In genomic region chr3:191356586-191357439, GRCh38 we compare ENCODE assay signal across 10 cellular contexts. TPM values are rescaled to one million over a fixed set of nuclear protein-coding genes. Genes with fewer than 3 reads are reported as not detected.
DNase-seq lines count a peak whose midpoint lies in the region; ATAC-seq and TF ChIP-seq lines count a peak whose summit lies in the region.
"Had no signal": no experiment of that assay in that cellular context is flagged by ENCODE, and none has a peak within 500 bp of the region (broad histone marks: within the 10 kb centered on the region; RNA-seq: fewer than 3 reads in every experiment).

No MANE protein-coding gene starts in this region.

- H3K36me3 Mint-ChIP-seq in GM23338 (ENCODE audit: low read depth) (peaks cover 22% of the 10 kb centered on the region), activated B cell treated with CpG ODN at 0.5 μM for 24 hours (ENCODE audit: low read depth) (peaks cover 52% of the 10 kb centered on the region)

- intact Hi-C loops in activated B cell treated with CpG ODN at 0.5 μM for 24 hours (cut with micrococcal nuclease) (no loop called here), left ventricle myocardium superior (cut with micrococcal nuclease) (no loop called here)

- H3K9me3 Mint-ChIP-seq in GM23338: no peaks in the 10 kb centered on the region
- no peaks in the 10 kb centered on the region for H3K9me3 Mint-ChIP-seq in activated B cell treated with CpG ODN at 0.5 μM for 24 hours

- H3K27ac Mint-ChIP-seq in GM23338 (peak overlapping the region; percentile 88), activated B cell treated with CpG ODN at 0.5 μM for 24 hours (peak overlapping the region; percentile 84)
- H3K27ac Mint-ChIP-seq: activated CD8-positive, alpha-beta T cell treated with anti-CD3 and anti-CD28 coated beads, Interleukin-2, amount 10 ng/mL, durations not matched to agents 7 days and 5 days had no signal

- no peaks in the 10 kb centered on the region for H3F3A ChIP-seq in GM23338 (replicated peaks; ENCODE audit: low read depth)

- no peak overlapping the region for H2AFZ ChIP-seq in GM23338

- TF ChIP-seq CTCF in GM23338 (conservative IDR thresholded peaks at IDR 0.05; ENCODE audit: low read depth in 2 of 2) (no peak), activated B cell treated with CpG ODN at 0.5 μM for 24 hours (IDR thresholded peaks at IDR 0.05) (no peak)

- H3K4me3 Mint-ChIP-seq in GM23338: no peak overlapping the region
- no peak overlapping the region for H3K4me3 Mint-ChIP-seq in activated B cell treated with CpG ODN at 0.5 μM for 24 hours
- H3K4me3 Mint-ChIP-seq: activated CD8-positive, alpha-beta T cell treated with anti-CD3 and anti-CD28 coated beads, Interleukin-2, amount 10 ng/mL, durations not matched to agents 7 days and 5 days had no signal

- POLR2A ChIA-PET in activated B cell treated with CpG ODN at 0.5 μM for 24 hours (lab: Charles Lee): no interaction called here

- no peaks in the 10 kb centered on the region; the same call in 1 of the 2 replicates for H3K36me3 ChIP-seq in GM23338 (ENCODE audit: insufficient read depth)

- H3K4me2 ChIP-seq in GM23338: 0 out of 2 replicates have a peak overlapping the region, but pooled peaks have one; percentile 25

- H3K27me3 ChIP-seq in GM23338 (ENCODE audit: insufficient read depth): no peaks in the 10 kb centered on the region

- H3K4me3 ChIP-seq in GM23338 (no peak overlapping the region), skin epidermis (no peak overlapping the region)

- no peaks in the 10 kb centered on the region for H4K20me1 ChIP-seq in GM23338 (replicated peaks; ENCODE audit: insufficient read depth)

- H3K4me1 ChIP-seq in GM23338 (ENCODE audit: insufficient read depth): peaks cover 36% of the 10 kb centered on the region

- CTCF ChIA-PET in activated B cell treated with CpG ODN at 0.5 μM for 24 hours (lab: Charles Lee): interaction anchor here (2.2 to 2.4 kb wide), 2 partner anchors 112 kb away, joined by 10 read pairs; no protein-coding TSS in a partner anchor

- ATAC-seq in GM23338 (peak; percentile 23; the same call in 2 of the 3 replicates), activated B cell treated with CpG ODN at 0.5 μM for 24 hours (ENCODE audit: low read depth) (no peak), left ventricle myocardium superior (peak; percentile 86), GM21447 (IDR thresholded peaks at IDR 0.05; ENCODE audit: unreplicated experiment) (no peak)
- ATAC-seq: activated CD8-positive, alpha-beta T cell treated with anti-CD3 and anti-CD28 coated beads, Interleukin-2, amount 10 ng/mL, durations not matched to agents 7 days and 5 days had no signal

- H3K4me1 Mint-ChIP-seq in GM23338: peaks cover 51% of the 10 kb centered on the region
- peaks cover 57% of the 10 kb centered on the region for H3K4me1 Mint-ChIP-seq in activated B cell treated with CpG ODN at 0.5 μM for 24 hours

- DNase-seq in GM23338 (ENCODE audit: low spot score) (peak; percentile 29), activated B cell treated with CpG ODN at 0.5 μM for 24 hours (no peak), left ventricle myocardium superior (peak; percentile 43), T-helper 9 cell (no peak), cerebellar nuclear complex (lab: John Stamatoyannopoulos, UW) (no peak)
- DNase-seq in effector CD8-positive, alpha-beta T cell (lab: John Stamatoyannopoulos, UW): no peak
- DNase-seq: activated CD8-positive, alpha-beta T cell treated with anti-CD3 and anti-CD28 coated beads, Interleukin-2, amount 10 ng/mL, durations not matched to agents 7 days and 5 days; NCI-H2107 had no signal

- H3K27me3 Mint-ChIP-seq in GM23338 (ENCODE audit: insufficient read depth, low read depth, poor library complexity) (no peaks in the 10 kb centered on the region), activated B cell treated with CpG ODN at 0.5 μM for 24 hours (no peaks in the 10 kb centered on the region)

- no peaks in the 10 kb centered on the region for H3K9me2 ChIP-seq in GM23338 (ENCODE audit: insufficient read depth)

- peaks cover 4% of the 10 kb centered on the region; the same call in 1 of the 2 replicates for H3K79me2 ChIP-seq in GM23338 (replicated peaks; ENCODE audit: insufficient read depth)

- H3K27ac ChIP-seq in GM23338 (ENCODE audit: low read depth): peak overlapping the region; percentile 35; the same call in 1 of the 2 replicates
- H3K27ac ChIP-seq in skin epidermis: peak overlapping the region in 13 of 21 experiments; percentile 8 to 53 (median 30)

TF ChIP-seq in GM23338, 12 proteins besides CTCF, POLR2A, EP300 and RAD21 (continues in another document):
- TF ChIP-seq CREB1 (CRISPR knock-in tag; IDR thresholded peaks at IDR 0.05; ENCODE audit: low read depth): no peak
- no peak for TF ChIP-seq ZNF114 (CRISPR knock-in tag; IDR thresholded peaks at IDR 0.05)
- no peak for TF ChIP-seq ZNF462 (CRISPR knock-in tag; IDR thresholded peaks at IDR 0.05)
- TF ChIP-seq, protein P1, sequence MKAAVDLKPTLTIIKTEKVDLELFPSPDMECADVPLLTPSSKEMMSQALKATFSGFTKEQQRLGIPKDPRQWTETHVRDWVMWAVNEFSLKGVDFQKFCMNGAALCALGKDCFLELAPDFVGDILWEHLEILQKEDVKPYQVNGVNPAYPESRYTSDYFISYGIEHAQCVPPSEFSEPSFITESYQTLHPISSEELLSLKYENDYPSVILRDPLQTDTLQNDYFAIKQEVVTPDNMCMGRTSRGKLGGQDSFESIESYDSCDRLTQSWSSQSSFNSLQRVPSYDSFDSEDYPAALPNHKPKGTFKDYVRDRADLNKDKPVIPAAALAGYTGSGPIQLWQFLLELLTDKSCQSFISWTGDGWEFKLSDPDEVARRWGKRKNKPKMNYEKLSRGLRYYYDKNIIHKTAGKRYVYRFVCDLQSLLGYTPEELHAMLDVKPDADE (IDR thresholded peaks at IDR 0.05): no peak
- TF ChIP-seq ZNF331 (CRISPR knock-in tag; IDR thresholded peaks at IDR 0.05; ENCODE audit: low read depth): no peak
- TF ChIP-seq EZH2 (IDR thresholded peaks at IDR 0.05; ENCODE audit: low read depth, unreplicated experiment): no peak

RNA-seq across cellular contexts. Expression of gene UTS2B, which starts 26.5 kb away (rescaled TPM):
- total RNA-seq in GM23338 (2014; rRNA removed; shearing (Covaris generic)): not detected in 2 replicates
- polyA plus RNA-seq in GM23338 (2016; fragmentation: Nextera tagmentation; extraction: Ambion mirVana): 0.21 TPM in 1 of 2 replicates, not detected in the other
- 1.9 and 2.1 TPM in 2 replicates for total RNA-seq in activated B cell treated with CpG ODN at 0.5 μM for 24 hours
- total RNA-seq in left ventricle myocardium superior: 0.42 TPM
- total RNA-seq: activated CD8-positive, alpha-beta T cell treated with anti-CD3 and anti-CD28 coated beads, Interleukin-2, amount 10 ng/mL, durations not matched to agents 7 days and 5 days had no signal

RNA-seq across cellular contexts. Expression of gene CCDC50, which starts 27.6 kb away (rescaled TPM):
- total RNA-seq in GM23338 (2014; rRNA removed; shearing (Covaris generic)): 25.4 and 28.3 TPM in 2 replicates
- polyA plus RNA-seq in GM23338 (2016; fragmentation: Nextera tagmentation; extraction: Ambion mirVana): 20.7 and 22.4 TPM in 2 replicates
- 144 and 153 TPM in 2 replicates for total RNA-seq in activated B cell treated with CpG ODN at 0.5 μM for 24 hours
- 55.2 TPM for total RNA-seq in left ventricle myocardium superior

Comparison
In these comparisons a context has a peak if more than half of its experiments do, and no peak if none do; other contexts are left out.
1. ATAC-seq: peak in GM23338 (single experiment) and left ventricle myocardium superior (single experiment); none in activated B cell treated with CpG ODN at 0.5 μM for 24 hours (single experiment) and GM21447 (single experiment).
2. DNase-seq: peak in GM23338 (single experiment) and left ventricle myocardium superior (single experiment); none in activated B cell treated with CpG ODN at 0.5 μM for 24 hours (single experiment), T-helper 9 cell (single experiment), effector CD8-positive, alpha-beta T cell (single experiment) and cerebellar nuclear complex (0 of 2).